18 cellular contexts compared by ENCODE assay signal in genomic region chr1:19889656-19890055, GRCh38. TPM values are rescaled to one million over a fixed set of nuclear protein-coding genes. Genes with fewer than 3 reads are reported as not detected.
A peak's percentile ranks its signal among the peaks of the same experiment; 100 is the strongest.
DNase-seq lines count a peak whose midpoint lies in the region; FAIRE-seq and TF ChIP-seq lines count a peak whose summit lies in the region.
"Had no signal": no experiment of that assay in that cellular context is flagged by ENCODE, and none has a peak within 500 bp of the region (broad histone marks: within the 10 kb centered on the region; RNA-seq: fewer than 3 reads in every experiment).

No MANE protein-coding gene starts in this region.

- peak; percentile 35 for FAIRE-seq in endothelial cell of umbilical vein (lab: Jason Lieb, UNC)
- FAIRE-seq: A549, G401.6, GM12891, H54 had no signal

- H3K4me3 ChIP-seq in HEK293 (ENCODE audit: low read depth, low read length) (no peak overlapping the region), Loucy (ENCODE audit: low read length, poor library complexity, severe bottlenecking) (no peak overlapping the region), endothelial cell of umbilical vein (replicated peaks in 1 of 3; ENCODE audit: insufficient read depth in 1 of 3, low read depth in 1 of 3, low read length in 3 of 3) (no peak overlapping the region)
- H3K4me3 ChIP-seq: A549, BLaER1, GM23248 had no signal

- H2AFZ ChIP-seq in Loucy (ENCODE audit: low read length) (no peak overlapping the region), endothelial cell of umbilical vein (ENCODE audit: low read depth, low read length) (no peak overlapping the region)
- H2AFZ ChIP-seq: GM23248 had no signal

- H3K27ac Mint-ChIP-seq in nephron progenitor cell = peak overlapping the region; percentile 30
- no peak overlapping the region for H3K27ac Mint-ChIP-seq in activated T-helper 1 cell treated with anti-CD3 and anti-CD28 coated beads, Interleukin-12 subunit alpha, Interleukin-12 subunit beta, Interleukin-2, Interleukin-4 antibody, amounts not matched to agents 30 ng/mL and 10 ng/mL and 1 ng/mL, durations not matched to agents 14 hours and 24 hours and 36 hours
- H3K27ac Mint-ChIP-seq: IgD-negative memory B cell had no signal

- H3K36me3 Mint-ChIP-seq in nephron progenitor cell (ENCODE audit: low read depth) = peaks cover 50% of the 10 kb centered on the region
- peaks cover 24% of the 10 kb centered on the region for H3K36me3 Mint-ChIP-seq in activated T-helper 1 cell treated with anti-CD3 and anti-CD28 coated beads, Interleukin-12 subunit alpha, Interleukin-12 subunit beta, Interleukin-2, Interleukin-4 antibody, amounts not matched to agents 30 ng/mL and 10 ng/mL and 1 ng/mL, durations not matched to agents 14 hours and 24 hours and 36 hours (ENCODE audit: low read depth)
- H3K36me3 Mint-ChIP-seq: IgD-negative memory B cell had no signal

- H3K9me3 ChIP-seq in HEK293 (ENCODE audit: control insufficient read depth, insufficient read depth, low read depth, low read length) = no peaks in the 10 kb centered on the region
- H3K9me3 ChIP-seq in Loucy (ENCODE audit: insufficient read depth, low read depth, low read length) = no peaks in the 10 kb centered on the region
- no peaks in the 10 kb centered on the region for H3K9me3 ChIP-seq in endothelial cell of umbilical vein (replicated peaks; ENCODE audit: control insufficient read depth, insufficient read depth, low read length)
- H3K9me3 ChIP-seq: A549, BLaER1 had no signal

- DNase-seq in endothelial cell of umbilical vein (ENCODE audit: low read depth, low spot score) (peak; percentile 61), nephron progenitor cell (no peak), AML-193 (lab: John Stamatoyannopoulos, UW) (no peak), DMS53 treated with DMSO at 0.1 percent for 48 hours (lab: John Stamatoyannopoulos, UW; ENCODE audit: unreplicated experiment) (no peak)
- no peak for DNase-seq in activated T-helper 1 cell treated with anti-CD3 and anti-CD28 coated beads, Interleukin-12 subunit alpha, Interleukin-12 subunit beta, Interleukin-2, Interleukin-4 antibody, amounts not matched to agents 30 ng/mL and 10 ng/mL and 1 ng/mL, durations not matched to agents 14 hours and 24 hours and 36 hours (ENCODE audit: low spot score)
- DNase-seq: CD8-positive, alpha-beta memory T cell; DMS 273 treated with DMSO at 0.1 percent for 48 hours; DMS79 treated with DMSO at 0.1 percent for 48 hours; EL; GM23248 had no signal

- H3K9ac ChIP-seq in Loucy (ENCODE audit: low read depth, low read length, poor library complexity, severe bottlenecking) = no peak overlapping the region
- H3K9ac ChIP-seq in endothelial cell of umbilical vein (replicated peaks; ENCODE audit: extremely low read depth, insufficient read depth, low read length) = no peak overlapping the region
- H3K9ac ChIP-seq: BLaER1, GM23248 had no signal

- no peak for TF ChIP-seq CTCF in HEK293 (tag by site-specific recombination; IDR thresholded peaks at IDR 0.05)
- TF ChIP-seq CTCF in Loucy (conservative IDR thresholded peaks at IDR 0.05; ENCODE audit: low read length) = no peak
- no peak for TF ChIP-seq CTCF in endothelial cell of umbilical vein (IDR thresholded peaks at IDR 0.05; ENCODE audit: extremely low read depth in 1 of 2, insufficient read depth in 1 of 2, low read depth in 1 of 2, low read length in 2 of 2)
- TF ChIP-seq CTCF in nephron progenitor cell (IDR thresholded peaks at IDR 0.05) = no peak

- POLR2A ChIA-PET in HEK293 (lab: Yijun Ruan, JAX) = no interaction called here
- POLR2A ChIA-PET in endothelial cell of umbilical vein (lab: Charles Lee) = no interaction called here

- no TSS peak for BruUV-seq in endothelial cell of umbilical vein (replicated peaks; lab: Mats Ljungman, UMichigan)

- H4K20me1 ChIP-seq in Loucy (ENCODE audit: insufficient read depth, low read length, poor library complexity, severe bottlenecking) (peaks cover 38% of the 10 kb centered on the region), endothelial cell of umbilical vein (replicated peaks; ENCODE audit: control insufficient read depth, extremely low read depth, insufficient read depth, low read length) (peaks cover 3% of the 10 kb centered on the region)

- H3K4me1 ChIP-seq in HEK293 (ENCODE audit: control insufficient read depth, insufficient read depth, low read length) = 0 out of 2 replicates have a peak, but pooled peaks cover 5% of the 10 kb centered on the region
- peaks cover 43% of the 10 kb centered on the region for H3K4me1 ChIP-seq in Loucy (ENCODE audit: insufficient read depth, low read length, poor library complexity, severe bottlenecking)
- peaks cover 38% of the 10 kb centered on the region for H3K4me1 ChIP-seq in endothelial cell of umbilical vein (ENCODE audit: control insufficient read depth, extremely low read depth, insufficient read depth, low read length)

- peak overlapping the region; percentile 51 for H3K4me2 ChIP-seq in Loucy (ENCODE audit: low read depth, low read length, poor library complexity, severe bottlenecking)
- H3K4me2 ChIP-seq in endothelial cell of umbilical vein (ENCODE audit: insufficient read depth, low read length) = peak overlapping the region; percentile 31
- H3K4me2 ChIP-seq: A549, BLaER1 had no signal

- H3K79me2 ChIP-seq in Loucy (ENCODE audit: insufficient read depth, low read length) (peaks cover 66% of the 10 kb centered on the region), endothelial cell of umbilical vein (ENCODE audit: control insufficient read depth, insufficient read depth, low read length) (peaks cover 61% of the 10 kb centered on the region)

- no peak overlapping the region for H3K4me3 Mint-ChIP-seq in nephron progenitor cell
- H3K4me3 Mint-ChIP-seq in activated T-helper 1 cell treated with anti-CD3 and anti-CD28 coated beads, Interleukin-12 subunit alpha, Interleukin-12 subunit beta, Interleukin-2, Interleukin-4 antibody, amounts not matched to agents 30 ng/mL and 10 ng/mL and 1 ng/mL, durations not matched to agents 14 hours and 24 hours and 36 hours = no peak overlapping the region
- H3K4me3 Mint-ChIP-seq: CD8-positive, alpha-beta memory T cell; IgD-negative memory B cell had no signal

- dilution Hi-C loops in endothelial cell of umbilical vein (cut with MboI; ENCODE audit: extremely low pct_ligation_motif_present, low sequenced_read_pairs) = no loop called here

- intact Hi-C loops in endothelial cell of umbilical vein (cut with micrococcal nuclease) = loop anchor here (10.0 kb wide), 1 partner anchor 605 kb away; no protein-coding TSS in a partner anchor
- intact Hi-C loops in activated T-helper 1 cell treated with anti-CD3 and anti-CD28 coated beads, Interleukin-12 subunit alpha, Interleukin-12 subunit beta, Interleukin-2, Interleukin-4 antibody, amounts not matched to agents 30 ng/mL and 10 ng/mL and 1 ng/mL, durations not matched to agents 14 hours and 24 hours and 36 hours (cut with micrococcal nuclease) = loop anchor here (10.0 kb wide), 3 partner anchors 125 to 775 kb away; partner anchors contain the start of genes DDOST, EMC1 and MRTO4

- no peaks in the 10 kb centered on the region for H3F3A ChIP-seq in Loucy (ENCODE audit: low read depth)

- peaks cover 13 to 69% of the 10 kb centered on the region in 2 experiments; a peak in 2 of 3 replicates for H3K36me3 ChIP-seq in HEK293 (ENCODE audit: control insufficient read depth in 2 of 2, insufficient read depth in 1 of 2, low read length in 2 of 2)
- H3K36me3 ChIP-seq in Loucy (ENCODE audit: insufficient read depth, low read length) = peaks cover 45% of the 10 kb centered on the region; the same call in 1 of the 2 replicates
- H3K36me3 ChIP-seq in endothelial cell of umbilical vein (ENCODE audit: control insufficient read depth in 2 of 2, extremely low read depth in 1 of 2, insufficient read depth in 2 of 2, low read length in 2 of 2) = peaks cover 1 to 3% of the 10 kb centered on the region in 2 experiments

- no peaks in the 10 kb centered on the region for H3K9me2 ChIP-seq in Loucy (replicated peaks; ENCODE audit: low read depth, low read length)

- CTCF ChIA-PET in HEK293 (lab: Yijun Ruan, JAX) (no interaction called here), endothelial cell of umbilical vein (lab: Charles Lee) (interaction anchor here (1.5 kb wide), 1 partner anchor 8 kb away, joined by 3 read pairs; the partner anchor contains the start of gene OTUD3)

- TF ChIP-seq POLR2A in endothelial cell of umbilical vein (IDR thresholded peaks at IDR 0.05; ENCODE audit: low read depth, low read length) = no peak

- no peaks in the 10 kb centered on the region for H3K9me3 Mint-ChIP-seq in nephron progenitor cell
- no peaks in the 10 kb centered on the region for H3K9me3 Mint-ChIP-seq in activated T-helper 1 cell treated with anti-CD3 and anti-CD28 coated beads, Interleukin-12 subunit alpha, Interleukin-12 subunit beta, Interleukin-2, Interleukin-4 antibody, amounts not matched to agents 30 ng/mL and 10 ng/mL and 1 ng/mL, durations not matched to agents 14 hours and 24 hours and 36 hours
- H3K9me3 Mint-ChIP-seq: CD8-positive, alpha-beta memory T cell; IgD-negative memory B cell had no signal

- no peaks in the 10 kb centered on the region for H3K27me3 ChIP-seq in Loucy (ENCODE audit: insufficient read depth, low read length, poor library complexity, severe bottlenecking)
- no peaks in the 10 kb centered on the region for H3K27me3 ChIP-seq in endothelial cell of umbilical vein (ENCODE audit: control insufficient read depth in 2 of 2, insufficient read depth in 2 of 2, low read length in 2 of 2)
- H3K27me3 ChIP-seq: BLaER1 had no signal

- H3K27ac ChIP-seq in HEK293 (ENCODE audit: extremely low read depth, low read depth, low read length) (no peak overlapping the region), endothelial cell of umbilical vein (ENCODE audit: insufficient read depth, low read depth, low read length) (no peak overlapping the region)
- H3K27ac ChIP-seq: A549, BLaER1, GM23248 had no signal

- H3K27me3 Mint-ChIP-seq in nephron progenitor cell (ENCODE audit: low read depth, poor library complexity) = peaks cover 7% of the 10 kb centered on the region
- H3K27me3 Mint-ChIP-seq in activated T-helper 1 cell treated with anti-CD3 and anti-CD28 coated beads, Interleukin-12 subunit alpha, Interleukin-12 subunit beta, Interleukin-2, Interleukin-4 antibody, amounts not matched to agents 30 ng/mL and 10 ng/mL and 1 ng/mL, durations not matched to agents 14 hours and 24 hours and 36 hours (ENCODE audit: insufficient read depth) = no peaks in the 10 kb centered on the region
- H3K27me3 Mint-ChIP-seq: CD8-positive, alpha-beta memory T cell; IgD-negative memory B cell had no signal

- peaks cover 18% of the 10 kb centered on the region for H3K4me1 Mint-ChIP-seq in nephron progenitor cell
- peaks cover 27% of the 10 kb centered on the region for H3K4me1 Mint-ChIP-seq in activated T-helper 1 cell treated with anti-CD3 and anti-CD28 coated beads, Interleukin-12 subunit alpha, Interleukin-12 subunit beta, Interleukin-2, Interleukin-4 antibody, amounts not matched to agents 30 ng/mL and 10 ng/mL and 1 ng/mL, durations not matched to agents 14 hours and 24 hours and 36 hours (ENCODE audit: low read depth)

- no peaks in the 10 kb centered on the region for H3K9me1 ChIP-seq in endothelial cell of umbilical vein (replicated peaks; ENCODE audit: control insufficient read depth, extremely low read depth, insufficient read depth, low read length)

RNA-seq across cellular contexts. Expression of gene OTUD3, which starts 7.5 kb away (rescaled TPM):
- 8.1 and 10.6 TPM in 2 replicates for total RNA-seq in endothelial cell of umbilical vein
- polyA plus RNA-seq in endothelial cell of umbilical vein = 3.0 and 3.1 TPM in 2 replicates
- polyA plus RNA-seq in endothelial cell of umbilical vein (2011; cell fraction: cytosol; rRNA removed) = 2.0 and 2.3 TPM in 2 replicates
- polyA plus RNA-seq in endothelial cell of umbilical vein (2011; cell fraction: nucleus; rRNA removed) = 11.6 and 12.2 TPM in 2 replicates
- polyA plus RNA-seq in endothelial cell of umbilical vein (2012) = 4.0 and 5.2 TPM in 2 replicates
- 5.9 and 9.8 TPM in 2 replicates for polyA minus RNA-seq in endothelial cell of umbilical vein
- 3.3 TPM for polyA minus RNA-seq in endothelial cell of umbilical vein (2011; cell fraction: cytosol; rRNA and poly(A)+ RNA removed)
- polyA minus RNA-seq in endothelial cell of umbilical vein (2011; cell fraction: nucleus; rRNA and poly(A)+ RNA removed) = 8.6 and 16.9 TPM in 2 replicates
- total RNA-seq in activated T-helper 1 cell treated with anti-CD3 and anti-CD28 coated beads, Interleukin-12 subunit alpha, Interleukin-12 subunit beta, Interleukin-2, Interleukin-4 antibody, amounts not matched to agents 30 ng/mL and 10 ng/mL and 1 ng/mL, durations not matched to agents 14 hours and 24 hours and 36 hours = 10.2 and 16.1 TPM in 2 replicates

RNA-seq across cellular contexts. Expression of gene PLA2G2E, which starts 33.8 kb away (rescaled TPM):
- not detected in 2 replicates for total RNA-seq in endothelial cell of umbilical vein
- polyA plus RNA-seq in endothelial cell of umbilical vein = not detected in 2 replicates
- polyA plus RNA-seq in endothelial cell of umbilical vein (2011; cell fraction: cytosol; rRNA removed) = not detected in 2 replicates
- not detected in 2 replicates for polyA plus RNA-seq in endothelial cell of umbilical vein (2011; cell fraction: nucleus; rRNA removed)
- polyA plus RNA-seq in endothelial cell of umbilical vein (2012) = not detected in 2 replicates
- polyA minus RNA-seq in endothelial cell of umbilical vein = not detected in 2 replicates
- polyA minus RNA-seq in endothelial cell of umbilical vein (2011; cell fraction: cytosol; rRNA and poly(A)+ RNA removed) = not detected
- not detected in 2 replicates for polyA minus RNA-seq in endothelial cell of umbilical vein (2011; cell fraction: nucleus; rRNA and poly(A)+ RNA removed)
- total RNA-seq in activated T-helper 1 cell treated with anti-CD3 and anti-CD28 coated beads, Interleukin-12 subunit alpha, Interleukin-12 subunit beta, Interleukin-2, Interleukin-4 antibody, amounts not matched to agents 30 ng/mL and 10 ng/mL and 1 ng/mL, durations not matched to agents 14 hours and 24 hours and 36 hours = not detected in 2 replicates
- total RNA-seq: CD8-positive, alpha-beta memory T cell; GM23248 had no signal
- polyA plus RNA-seq: A549; CD8-positive, alpha-beta memory T cell; GM23248; IgD-negative memory B cell had no signal
